9 cellular contexts compared by ENCODE assay signal in the genomic region with DNA sequence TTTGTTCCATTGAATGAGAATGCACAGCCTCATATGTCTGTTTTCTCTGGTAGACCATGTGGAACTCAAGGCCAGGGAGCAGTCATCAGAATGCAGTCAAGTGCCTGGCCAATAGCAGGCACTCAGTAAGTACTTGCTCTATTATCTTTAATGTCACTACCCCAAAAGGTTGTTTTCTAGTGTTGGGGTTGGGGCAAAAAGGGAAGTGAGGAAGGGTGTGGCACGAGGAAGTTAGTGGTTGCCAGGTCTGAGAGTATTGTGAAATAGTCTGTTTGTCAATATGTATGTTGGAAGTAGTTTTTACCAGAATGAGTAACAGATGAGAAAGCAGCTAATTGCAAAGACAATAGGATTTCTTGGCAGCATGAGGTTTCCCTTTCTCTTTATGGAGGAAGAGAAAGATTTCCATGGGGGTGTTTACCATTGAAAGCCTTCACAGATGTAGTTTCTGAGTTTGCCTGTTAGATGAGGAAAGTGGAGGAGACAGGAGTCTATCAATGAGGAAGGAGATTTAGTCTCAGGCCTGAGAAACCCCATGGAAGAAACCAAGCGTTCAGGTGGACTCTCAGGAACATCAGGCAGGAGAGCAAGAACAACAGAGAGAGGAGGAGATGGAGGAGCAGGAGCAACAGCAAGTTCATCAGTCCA. TPM values are rescaled to one million over a fixed set of nuclear protein-coding genes. Genes with fewer than 3 reads are reported as not detected.
A peak's percentile ranks its signal among the peaks of the same experiment; 100 is the strongest.
DNase-seq lines count a peak whose midpoint lies in the region; ATAC-seq and TF ChIP-seq lines count a peak whose summit lies in the region.
"Had no signal": no experiment of that assay in that cellular context is flagged by ENCODE, and none has a peak within 500 bp of the region (broad histone marks: within the 10 kb centered on the region; RNA-seq: fewer than 3 reads in every experiment).

No MANE protein-coding gene starts in this region.

- peaks cover 78% of the 10 kb centered on the region for H3K4me1 Mint-ChIP-seq in activated CD4-positive, alpha-beta T cell treated with anti-CD3 and anti-CD28 coated beads for 36 hours

- ATAC-seq in activated CD4-positive, alpha-beta T cell treated with anti-CD3 and anti-CD28 coated beads for 36 hours: peak; percentile 47
- ATAC-seq in HG02981 (IDR thresholded peaks at IDR 0.05; ENCODE audit: unreplicated experiment) (peak; percentile 78), RWPE2 (ENCODE audit: low read depth) (peak; percentile 66)
- ATAC-seq: A549 had no signal

- peaks cover 54% of the 10 kb centered on the region for H3K36me3 Mint-ChIP-seq in activated CD4-positive, alpha-beta T cell treated with anti-CD3 and anti-CD28 coated beads for 36 hours (ENCODE audit: low read depth)

- H3K4me3 ChIP-seq in RWPE2 (ENCODE audit: severe bottlenecking) (no peak overlapping the region), tibial nerve (no peak overlapping the region)
- H3K4me3 ChIP-seq: A549 had no signal

- H3K27ac ChIP-seq in RWPE2 (ENCODE audit: poor library complexity, severe bottlenecking) (peak overlapping the region; percentile 59), tibial nerve (peak overlapping the region in 3 of 4 donors; percentile 38 to 62 (median 45))
- H3K27ac ChIP-seq: A549 had no signal

- peak in 1 of 2 donors; percentile 75 for TF ChIP-seq EP300 in tibial nerve (IDR thresholded peaks at IDR 0.05)

- H3K4me3 Mint-ChIP-seq in activated CD4-positive, alpha-beta T cell treated with anti-CD3 and anti-CD28 coated beads for 36 hours: peak overlapping the region; percentile 45

- H3K9me3 Mint-ChIP-seq in activated CD4-positive, alpha-beta T cell treated with anti-CD3 and anti-CD28 coated beads for 36 hours (ENCODE audit: low read depth): no peaks in the 10 kb centered on the region

- POLR2A ChIA-PET in activated CD4-positive, alpha-beta T cell treated with anti-CD3 and anti-CD28 coated beads for 36 hours (lab: Charles Lee): interaction anchor here (0.9 kb wide), 1 partner anchor 41 kb away, joined by 5 read pairs; no protein-coding TSS in a partner anchor

- peaks cover 30% of the 10 kb centered on the region for H3K4me1 ChIP-seq in RWPE2 (ENCODE audit: insufficient read depth, poor library complexity, severe bottlenecking)
- peaks cover 0 to 24% (median 13%) of the 10 kb centered on the region in 4 donors for H3K4me1 ChIP-seq in tibial nerve
- H3K4me1 ChIP-seq: A549 had no signal

- TF ChIP-seq POLR2A in tibial nerve (IDR thresholded peaks at IDR 0.05): no peak

- peak overlapping the region; percentile 91 for H3K27ac Mint-ChIP-seq in activated CD4-positive, alpha-beta T cell treated with anti-CD3 and anti-CD28 coated beads for 36 hours

- H3K36me3 ChIP-seq in RWPE2 (ENCODE audit: low read depth) (no peaks in the 10 kb centered on the region), tibial nerve (peaks cover 0 to 11% (median 2%) of the 10 kb centered on the region in 3 donors)

- no peaks in the 10 kb centered on the region for H3K9me3 ChIP-seq in RWPE2 (ENCODE audit: severe bottlenecking)
- no peaks in the 10 kb centered on the region for H3K9me3 ChIP-seq in tibial nerve
- H3K9me3 ChIP-seq: A549 had no signal

- no peaks in the 10 kb centered on the region for H3K27me3 Mint-ChIP-seq in activated CD4-positive, alpha-beta T cell treated with anti-CD3 and anti-CD28 coated beads for 36 hours

- peak; percentile 25 for DNase-seq in activated CD4-positive, alpha-beta T cell treated with anti-CD3 and anti-CD28 coated beads for 36 hours
- no peak for DNase-seq in activated CD4-positive, alpha-beta T cell treated with anti-CD3 and anti-CD28 coated beads, Interleukin-2, amount 50 U/mL, for 4 hours
- DNase-seq in RWPE2 (ENCODE audit: low spot score) (no peak), fibroblast of peridontal ligament (ENCODE audit: extremely low read depth) (peak; percentile 18), tibial nerve (ENCODE audit: low spot score in 2 of 2) (no peak), NCI-H2196 treated with DMSO at 0.1 percent for 48 hours (lab: John Stamatoyannopoulos, UW; ENCODE audit: unreplicated experiment) (no peak), superior temporal gyrus (ENCODE audit: extremely low spot score) (no peak)

- TF ChIP-seq CTCF in RWPE2 (IDR thresholded peaks at IDR 0.05; ENCODE audit: poor library complexity, severe bottlenecking) (no peak), tibial nerve (IDR thresholded peaks at IDR 0.05) (no peak)

- WGBS in tibial nerve, 2 donors: 65 to 68% methylated on average over 2 of the region's 2 CpGs

- intact Hi-C loops in activated CD4-positive, alpha-beta T cell treated with anti-CD3 and anti-CD28 coated beads for 36 hours (cut with DNase I, micrococcal nuclease): loop anchor here (1.0 to 2.0 kb wide), 3 partner anchors 25 to 79 kb away; no protein-coding TSS in a partner anchor

- H3K27me3 ChIP-seq in RWPE2 (ENCODE audit: insufficient read depth, poor library complexity, severe bottlenecking): no peaks in the 10 kb centered on the region
- no peaks in the 10 kb centered on the region for H3K27me3 ChIP-seq in tibial nerve

- CTCF ChIA-PET in activated CD4-positive, alpha-beta T cell treated with anti-CD3 and anti-CD28 coated beads for 36 hours (lab: Charles Lee): interaction anchor here (0.6 to 9.2 kb wide), 22 partner anchors 8 to 213 kb away, joined by 3 to 140 read pairs (median 4); a partner anchor contains a TSS

RNA-seq across cellular contexts. Expression of a gene that starts 59.6 kb away (rescaled TPM):
- total RNA-seq in activated CD4-positive, alpha-beta T cell treated with anti-CD3 and anti-CD28 coated beads for 36 hours: not detected
- not detected for total RNA-seq in tibial nerve

Comparison
In these comparisons a context has a peak if more than half of its experiments do, and no peak if none do; other contexts are left out.
1. DNase-seq: peak in activated CD4-positive, alpha-beta T cell treated with anti-CD3 and anti-CD28 coated beads for 36 hours (single experiment) and fibroblast of peridontal ligament (single experiment); none in activated CD4-positive, alpha-beta T cell treated with anti-CD3 and anti-CD28 coated beads, Interleukin-2, amount 50 U/mL, for 4 hours (0 of 2), RWPE2 (single experiment), tibial nerve (0 of 2), NCI-H2196 treated with DMSO at 0.1 percent for 48 hours (single experiment) and superior temporal gyrus (single experiment).
2. Peak in every context shown above with its lines, with median percentiles within 50 percentile points of each other: ATAC-seq.